ENCODE assay signal across 15 cellular contexts in genomic region chr7:97957962-97958452, GRCh38. TPM values are rescaled to one million over a fixed set of nuclear protein-coding genes. Genes with fewer than 3 reads are reported as not detected.
A peak's percentile ranks its signal among the peaks of the same experiment; 100 is the strongest.
DNase-seq lines count a peak whose midpoint lies in the region; ATAC-seq, FAIRE-seq and TF ChIP-seq lines count a peak whose summit lies in the region.
"Not testable (repeated sequence)": the region's sequence is repeated elsewhere in the genome, so short reads cannot be mapped to it uniquely, and the experiment has no call there.
"Had no signal": no experiment of that assay in that cellular context is flagged by ENCODE, and none has a peak within 500 bp of the region (broad histone marks: within the 10 kb centered on the region; RNA-seq: fewer than 3 reads in every experiment).

No MANE protein-coding gene starts in this region.

- not testable (repeated sequence) for DNase-seq in frontal cortex (ENCODE audit: low spot score in 2 of 2); pancreas

- H3K27ac ChIP-seq in HEK293 (ENCODE audit: extremely low read depth, low read depth, low read length); pancreas: not testable (repeated sequence)

- TF ChIP-seq CTCF in HEK293 (tag by site-specific recombination; IDR thresholded peaks at IDR 0.05); pancreas (IDR thresholded peaks at IDR 0.05): not testable (repeated sequence)

- intact Hi-C loops in pancreas (cut with DNase I): not testable (repeated sequence)

- not testable (repeated sequence) for H3K9me3 ChIP-seq in HEK293 (ENCODE audit: control insufficient read depth, insufficient read depth, low read depth, low read length); pancreas

- H3K27me3 ChIP-seq in pancreas: not testable (repeated sequence)

- POLR2A ChIA-PET in HEK293 (lab: Yijun Ruan, JAX): not testable (repeated sequence)

- not testable (repeated sequence) for H3K36me3 ChIP-seq in HEK293 (ENCODE audit: control insufficient read depth in 2 of 2, insufficient read depth in 1 of 2, low read length in 2 of 2); pancreas

- H3K4me1 ChIP-seq in HEK293 (ENCODE audit: control insufficient read depth, insufficient read depth, low read length); pancreas: not testable (repeated sequence)

- not testable (repeated sequence) for ATAC-seq in pancreas

- WGBS in pancreas, 2 donors: 75 to 86% methylated on average over 6 of the region's 6 CpGs

- CTCF ChIA-PET in HEK293 (lab: Yijun Ruan, JAX): not testable (repeated sequence)

- H3K4me3 ChIP-seq in HEK293 (ENCODE audit: low read depth, low read length); pancreas: not testable (repeated sequence)

- peak; percentile 91 for FAIRE-seq in A204.1 (lab: Jason Lieb, UNC)
- peak; percentile 67 for FAIRE-seq in TTC549 (lab: Jason Lieb, UNC)
- peak; percentile 93 for FAIRE-seq in colon (lab: Jason Lieb, UNC)
- peak; percentile 99 for FAIRE-seq in frontal cortex (lab: Jason Lieb, UNC)
- FAIRE-seq in pancreas (lab: Jason Lieb, UNC): peak; percentile 98

TF ChIP-seq in HEK293, 187 proteins besides CTCF, POLR2A, EP300 and RAD21:
- peak; percentile 63; the same call in 1 of the 2 replicates for TF ChIP-seq BCL11B (tag by site-specific recombination; IDR thresholded peaks at IDR 0.05; ENCODE audit: low read depth)

RNA-seq across cellular contexts. Expression of gene OCM2, which starts 32.0 kb away (rescaled TPM):
- total RNA-seq in frontal cortex: not detected
- not detected for total RNA-seq in pancreas
- not detected for polyA plus RNA-seq in pancreas
- total RNA-seq: A172; A673; CD4-positive, alpha-beta memory T cell; CD4-positive, CD25-positive, alpha-beta regulatory T cell; CD8-positive, alpha-beta memory T cell; Daoy; G401 had no signal
- polyA plus RNA-seq: AG04450; CD14-positive monocyte; CD4-positive, alpha-beta memory T cell; CD4-positive, CD25-positive, alpha-beta regulatory T cell; CD8-positive, alpha-beta memory T cell had no signal
